Comparison of ENCODE assay signal across 15 cellular contexts in genomic region chr1:25004355-25004754, GRCh38.
"Had no signal": no experiment of that assay in that cellular context is flagged by ENCODE, and none has a peak within 500 bp of the region (broad histone marks: within the 10 kb centered on the region; RNA-seq: fewer than 3 reads in every experiment).

No MANE protein-coding gene starts in this region.

- H3K27ac Mint-ChIP-seq: endodermal cell had no signal

- H3K36me3 Mint-ChIP-seq: activated naive CD4-positive, alpha-beta T cell treated with anti-CD3 and anti-CD28 coated beads, Interleukin-2, amount 50 U/mL, for 24 hours had no signal

- H3K27me3 ChIP-seq: neutrophil, vagina had no signal

- H3K27me3 Mint-ChIP-seq: activated naive CD4-positive, alpha-beta T cell treated with anti-CD3 and anti-CD28 coated beads, Interleukin-2, amount 50 U/mL, for 24 hours had no signal

- H3K27ac ChIP-seq: breast epithelium, neutrophil, tibial nerve, vagina had no signal

- DNase-seq: activated T-cell treated with anti-CD3 and anti-CD28 coated beads, Interleukin-2, amount 50 U/mL, for 4 hours; anterior cingulate cortex; dermis blood vessel endothelial cell; endodermal cell; hypothalamus; midbrain; posterior cingulate gyrus; stimulated activated CD4-positive, alpha-beta T cell treated with anti-CD3 and anti-CD28 coated beads, Interleukin-15, amount 100 ng/mL, for 24 hours; stimulated activated CD4-positive, alpha-beta T cell treated with anti-CD3 and anti-CD28 coated beads, Interleukin-4, amount 100 ng/mL, for 24 hours had no signal

- H3K36me3 ChIP-seq: breast epithelium, neutrophil, tibial nerve, vagina had no signal

- H3K4me3 ChIP-seq: breast epithelium, lung, tibial nerve, vagina had no signal

- H3K4me1 ChIP-seq: breast epithelium, vagina had no signal

- H3K9me3 Mint-ChIP-seq: activated naive CD4-positive, alpha-beta T cell treated with anti-CD3 and anti-CD28 coated beads, Interleukin-2, amount 50 U/mL, for 24 hours; activated T-cell treated with anti-CD3 and anti-CD28 coated beads, Interleukin-2, amount 50 U/mL, for 4 hours; endodermal cell had no signal

- H3K4me3 Mint-ChIP-seq: activated naive CD4-positive, alpha-beta T cell treated with anti-CD3 and anti-CD28 coated beads, Interleukin-2, amount 50 U/mL, for 24 hours; activated T-cell treated with anti-CD3 and anti-CD28 coated beads, Interleukin-2, amount 50 U/mL, for 4 hours; endodermal cell had no signal

- H3K9me3 ChIP-seq: breast epithelium, neutrophil, tibial nerve, vagina had no signal
